Comparison of ENCODE assay signal across 17 cellular contexts in genomic region chr17:76519667-76520066, GRCh38. TPM values are rescaled to one million over a fixed set of nuclear protein-coding genes. Genes with fewer than 3 reads are reported as not detected.
A peak's percentile ranks its signal among the peaks of the same experiment; 100 is the strongest.
DNase-seq lines count a peak whose midpoint lies in the region; ATAC-seq, FAIRE-seq and TF ChIP-seq lines count a peak whose summit lies in the region.
"Had no signal": no experiment of that assay in that cellular context is flagged by ENCODE, and none has a peak within 500 bp of the region (broad histone marks: within the 10 kb centered on the region; RNA-seq: fewer than 3 reads in every experiment).

No MANE protein-coding gene starts in this region.

- TF ChIP-seq EP300 in ovary (IDR thresholded peaks at IDR 0.05) = no peak

- intact Hi-C loops in activated CD4-positive, alpha-beta T cell treated with anti-CD3 and anti-CD28 coated beads for 36 hours (cut with DNase I, micrococcal nuclease) = loop anchor here (5.0 to 10.0 kb wide), 4 partner anchors 65 to 195 kb away; partner anchors contain the start of genes MXRA7 (in 1 of the 2) and ST6GALNAC2 (in 1 of the 2)
- intact Hi-C loops in ovary (cut with DNase I) = loop anchor here (5.0 to 10.0 kb wide), 4 partner anchors 105 to 198 kb away; no protein-coding TSS in a partner anchor

- H3K4me1 ChIP-seq in CD8-positive, alpha-beta memory T cell (ENCODE audit: insufficient read depth, low read length) = peaks cover 40% of the 10 kb centered on the region
- H3K4me1 ChIP-seq in astrocyte (ENCODE audit: insufficient read depth, low read length) (peaks cover 14% of the 10 kb centered on the region), ovary (ENCODE audit: insufficient read depth) (peaks cover 4% of the 10 kb centered on the region)

- CTCF ChIA-PET in activated CD4-positive, alpha-beta T cell treated with anti-CD3 and anti-CD28 coated beads, Interleukin-2, amount 10 ng/mL, durations not matched to agents 7 days and 5 days (lab: Charles Lee) = interaction anchor here (0.7 to 5.3 kb wide), 2 partner anchors 105 to 162 kb away, joined by 3 to 25 read pairs; no protein-coding TSS in a partner anchor
- CTCF ChIA-PET in activated CD4-positive, alpha-beta T cell treated with anti-CD3 and anti-CD28 coated beads for 36 hours (lab: Charles Lee) = interaction anchor here (0.6 to 1.9 kb wide), 4 partner anchors 9 to 104 kb away, joined by 3 to 12 read pairs (median 4); no protein-coding TSS in a partner anchor
- CTCF ChIA-PET in CD8-positive, alpha-beta memory T cell (lab: Charles Lee) = interaction anchor here (1.4 to 7.1 kb wide), 5 partner anchors 13 to 104 kb away, joined by 3 to 97 read pairs (median 43); partner anchors contain the start of gene ST6GALNAC2

- no peak overlapping the region for H3K4me3 Mint-ChIP-seq in activated CD4-positive, alpha-beta T cell treated with anti-CD3 and anti-CD28 coated beads, Interleukin-2, amount 10 ng/mL, durations not matched to agents 7 days and 5 days
- no peak overlapping the region for H3K4me3 Mint-ChIP-seq in activated CD4-positive, alpha-beta T cell treated with anti-CD3 and anti-CD28 coated beads for 36 hours
- H3K4me3 Mint-ChIP-seq in CD8-positive, alpha-beta memory T cell = peak overlapping the region in 1 of 7 donors; percentile 57
- H3K4me3 Mint-ChIP-seq in astrocyte (ENCODE audit: unreplicated experiment) (peak overlapping the region; percentile 27), nephron progenitor cell (no peak overlapping the region)

- no peaks in the 10 kb centered on the region for H4K20me1 ChIP-seq in astrocyte (ENCODE audit: insufficient read depth, low read length)

- H3K27ac ChIP-seq in CD8-positive, alpha-beta memory T cell (ENCODE audit: low read depth, low read length) = no peak overlapping the region
- H3K27ac ChIP-seq in astrocyte (ENCODE audit: low read depth, low read length) (no peak overlapping the region), ovary (no peak overlapping the region)

- H2AFZ ChIP-seq in astrocyte (ENCODE audit: low read depth, low read length) = no peak overlapping the region

- H3K36me3 Mint-ChIP-seq in activated CD4-positive, alpha-beta T cell treated with anti-CD3 and anti-CD28 coated beads, Interleukin-2, amount 10 ng/mL, durations not matched to agents 7 days and 5 days (ENCODE audit: low read depth) = no peaks in the 10 kb centered on the region
- H3K36me3 Mint-ChIP-seq in activated CD4-positive, alpha-beta T cell treated with anti-CD3 and anti-CD28 coated beads for 36 hours (ENCODE audit: low read depth) = no peaks in the 10 kb centered on the region
- no peaks in the 10 kb centered on the region for H3K36me3 Mint-ChIP-seq in CD8-positive, alpha-beta memory T cell
- no peaks in the 10 kb centered on the region for H3K36me3 Mint-ChIP-seq in astrocyte (ENCODE audit: low read depth, unreplicated experiment)
- no peaks in the 10 kb centered on the region for H3K36me3 Mint-ChIP-seq in nephron progenitor cell (ENCODE audit: low read depth)

- TF ChIP-seq POLR2A in ovary (IDR thresholded peaks at IDR 0.05) = no peak

- H3K9me3 Mint-ChIP-seq in activated CD4-positive, alpha-beta T cell treated with anti-CD3 and anti-CD28 coated beads, Interleukin-2, amount 10 ng/mL, durations not matched to agents 7 days and 5 days = no peaks in the 10 kb centered on the region
- H3K9me3 Mint-ChIP-seq in activated CD4-positive, alpha-beta T cell treated with anti-CD3 and anti-CD28 coated beads for 36 hours (ENCODE audit: low read depth) = no peaks in the 10 kb centered on the region
- H3K9me3 Mint-ChIP-seq in CD8-positive, alpha-beta memory T cell = no peaks in the 10 kb centered on the region
- H3K9me3 Mint-ChIP-seq in astrocyte (ENCODE audit: unreplicated experiment) (no peaks in the 10 kb centered on the region), nephron progenitor cell (no peaks in the 10 kb centered on the region)
- H3K9me3 Mint-ChIP-seq: IgD-negative memory B cell had no signal

- POLR2A ChIA-PET in activated CD4-positive, alpha-beta T cell treated with anti-CD3 and anti-CD28 coated beads, Interleukin-2, amount 10 ng/mL, durations not matched to agents 7 days and 5 days (lab: Charles Lee) = no interaction called here
- POLR2A ChIA-PET in activated CD4-positive, alpha-beta T cell treated with anti-CD3 and anti-CD28 coated beads for 36 hours (lab: Charles Lee) = no interaction called here
- POLR2A ChIA-PET in CD8-positive, alpha-beta memory T cell (lab: Charles Lee) = interaction anchor here (0.6 kb wide), 1 partner anchor 104 kb away, joined by 5 read pairs; no protein-coding TSS in a partner anchor

- no peaks in the 10 kb centered on the region for H3K36me3 ChIP-seq in CD8-positive, alpha-beta memory T cell (ENCODE audit: insufficient read depth, low read length)
- no peaks in the 10 kb centered on the region for H3K36me3 ChIP-seq in astrocyte (ENCODE audit: insufficient read depth, low read length)
- no peaks in the 10 kb centered on the region for H3K36me3 ChIP-seq in ovary

- peak overlapping the region; percentile 64 for H3K27ac Mint-ChIP-seq in activated CD4-positive, alpha-beta T cell treated with anti-CD3 and anti-CD28 coated beads, Interleukin-2, amount 10 ng/mL, durations not matched to agents 7 days and 5 days
- no peak overlapping the region for H3K27ac Mint-ChIP-seq in activated CD4-positive, alpha-beta T cell treated with anti-CD3 and anti-CD28 coated beads for 36 hours
- H3K27ac Mint-ChIP-seq in CD8-positive, alpha-beta memory T cell = peak overlapping the region in 5 of 8 donors; percentile 23 to 92 (median 45)
- no peak overlapping the region for H3K27ac Mint-ChIP-seq in astrocyte (ENCODE audit: unreplicated experiment)
- H3K27ac Mint-ChIP-seq in nephron progenitor cell = peak overlapping the region; percentile 74

- H3K79me2 ChIP-seq in astrocyte (ENCODE audit: insufficient read depth, low read length) = no peaks in the 10 kb centered on the region

- H3K4me1 Mint-ChIP-seq in activated CD4-positive, alpha-beta T cell treated with anti-CD3 and anti-CD28 coated beads, Interleukin-2, amount 10 ng/mL, durations not matched to agents 7 days and 5 days = peaks cover 51% of the 10 kb centered on the region
- peaks cover 33% of the 10 kb centered on the region for H3K4me1 Mint-ChIP-seq in activated CD4-positive, alpha-beta T cell treated with anti-CD3 and anti-CD28 coated beads for 36 hours
- peaks cover 36 to 59% (median 45%) of the 10 kb centered on the region in 3 donors for H3K4me1 Mint-ChIP-seq in CD8-positive, alpha-beta memory T cell
- H3K4me1 Mint-ChIP-seq in astrocyte (ENCODE audit: low read depth, unreplicated experiment) = peaks cover 8% of the 10 kb centered on the region
- H3K4me1 Mint-ChIP-seq in nephron progenitor cell = peaks cover 61% of the 10 kb centered on the region

- no peak overlapping the region for H3K4me3 ChIP-seq in CD8-positive, alpha-beta memory T cell (ENCODE audit: low read length)
- no peak overlapping the region for H3K4me3 ChIP-seq in astrocyte (ENCODE audit: insufficient read depth, low read depth, low read length)
- H3K4me3 ChIP-seq in ovary = no peak overlapping the region

- no peak for ATAC-seq in activated CD4-positive, alpha-beta T cell treated with anti-CD3 and anti-CD28 coated beads for 36 hours

- FAIRE-seq in astrocyte (lab: Jason Lieb, UNC) = no peak

- 68 to 76% (median 71%) methylated on average over 10 of the region's 10 CpGs for WGBS in ovary, 3 donors

- no peaks in the 10 kb centered on the region for H3K27me3 Mint-ChIP-seq in activated CD4-positive, alpha-beta T cell treated with anti-CD3 and anti-CD28 coated beads, Interleukin-2, amount 10 ng/mL, durations not matched to agents 7 days and 5 days
- no peaks in the 10 kb centered on the region for H3K27me3 Mint-ChIP-seq in activated CD4-positive, alpha-beta T cell treated with anti-CD3 and anti-CD28 coated beads for 36 hours
- peaks cover 0 to 8% of the 10 kb centered on the region in 2 donors for H3K27me3 Mint-ChIP-seq in CD8-positive, alpha-beta memory T cell
- H3K27me3 Mint-ChIP-seq in astrocyte (ENCODE audit: low read depth, unreplicated experiment) = peaks cover 26% of the 10 kb centered on the region
- peaks cover 22% of the 10 kb centered on the region for H3K27me3 Mint-ChIP-seq in nephron progenitor cell (ENCODE audit: low read depth, poor library complexity)

- H3K9ac ChIP-seq in astrocyte (ENCODE audit: low read length) = no peak overlapping the region

- H3K27me3 ChIP-seq in CD8-positive, alpha-beta memory T cell (ENCODE audit: insufficient read depth, low read length, poor library complexity, severe bottlenecking) = no peaks in the 10 kb centered on the region
- no peaks in the 10 kb centered on the region for H3K27me3 ChIP-seq in astrocyte (ENCODE audit: insufficient read depth, low read length)
- H3K27me3 ChIP-seq in ovary = no peaks in the 10 kb centered on the region

- no peak overlapping the region for H3K4me2 ChIP-seq in astrocyte (ENCODE audit: low read length)

- no peaks in the 10 kb centered on the region for H3K9me3 ChIP-seq in CD8-positive, alpha-beta memory T cell (ENCODE audit: low read length)
- H3K9me3 ChIP-seq in astrocyte (ENCODE audit: insufficient read depth, low read depth, low read length) (no peaks in the 10 kb centered on the region), ovary (no peaks in the 10 kb centered on the region)

- DNase-seq in activated CD4-positive, alpha-beta T cell treated with anti-CD3 and anti-CD28 coated beads, Interleukin-2, amount 10 ng/mL, durations not matched to agents 7 days and 5 days = no peak
- no peak for DNase-seq in activated CD4-positive, alpha-beta T cell treated with anti-CD3 and anti-CD28 coated beads for 36 hours
- DNase-seq in CD8-positive, alpha-beta memory T cell = no peak
- DNase-seq in astrocyte (ENCODE audit: low read depth) = no peak
- no peak for DNase-seq in nephron progenitor cell
- no peak for DNase-seq in Ammon's horn (ENCODE audit: low spot score)
- DNase-seq in ovary = no peak
- DNase-seq in DMS79 (lab: John Stamatoyannopoulos, UW) = no peak
- DNase-seq: NCI-H187, NCI-H345, NCI-H526, RPMI8226, SIG-M5 had no signal

- no peak for TF ChIP-seq CTCF in astrocyte (IDR thresholded peaks at IDR 0.05; ENCODE audit: insufficient read depth, low read depth, low read length)
- TF ChIP-seq CTCF in nephron progenitor cell (IDR thresholded peaks at IDR 0.05) = no peak
- TF ChIP-seq CTCF in ovary (IDR thresholded peaks at IDR 0.05) = no peak

RNA-seq across cellular contexts. Expression of gene CYGB, which starts 17.8 kb away (rescaled TPM):
- total RNA-seq in activated CD4-positive, alpha-beta T cell treated with anti-CD3 and anti-CD28 coated beads, Interleukin-2, amount 10 ng/mL, durations not matched to agents 7 days and 5 days = not detected
- total RNA-seq in activated CD4-positive, alpha-beta T cell treated with anti-CD3 and anti-CD28 coated beads for 36 hours = not detected
- total RNA-seq in CD8-positive, alpha-beta memory T cell = not detected
- polyA plus RNA-seq in CD8-positive, alpha-beta memory T cell = 0.23 TPM
- total RNA-seq in astrocyte (20.5 and 29.2 TPM in 2 replicates), ovary (10 to 100 TPM in 2 of 7 donors, 1 to 10 TPM in 5; 3.9 to 35.7 (median 8.0) TPM)
- 10 to 100 TPM; 14.6 to 18.2 TPM for polyA plus RNA-seq in ovary

RNA-seq across cellular contexts. Expression of gene RHBDF2, which starts 18.4 kb away (rescaled TPM):
- total RNA-seq in activated CD4-positive, alpha-beta T cell treated with anti-CD3 and anti-CD28 coated beads, Interleukin-2, amount 10 ng/mL, durations not matched to agents 7 days and 5 days = 10 to 100 TPM; 37.1 to 41.6 TPM
- total RNA-seq in activated CD4-positive, alpha-beta T cell treated with anti-CD3 and anti-CD28 coated beads for 36 hours = 10 to 100 TPM; 23.9 to 28.4 TPM
- 10 to 100 TPM; 38.2 to 42.5 TPM for total RNA-seq in CD8-positive, alpha-beta memory T cell
- polyA plus RNA-seq in CD8-positive, alpha-beta memory T cell = 38.4 TPM
- total RNA-seq in astrocyte (27.0 and 30.7 TPM in 2 replicates), ovary (10 to 100 TPM; 11.7 to 39.9 (median 26.1) TPM)
- 1 to 10 TPM; 3.3 to 8.8 TPM for polyA plus RNA-seq in ovary

RNA-seq across cellular contexts. Expression of gene PRCD, which starts 20.2 kb away (rescaled TPM):
- total RNA-seq in activated CD4-positive, alpha-beta T cell treated with anti-CD3 and anti-CD28 coated beads, Interleukin-2, amount 10 ng/mL, durations not matched to agents 7 days and 5 days = not detected
- not detected for total RNA-seq in activated CD4-positive, alpha-beta T cell treated with anti-CD3 and anti-CD28 coated beads for 36 hours
- under 1 TPM; 0.38 to 0.53 TPM for total RNA-seq in CD8-positive, alpha-beta memory T cell
- 1.2 TPM for polyA plus RNA-seq in CD8-positive, alpha-beta memory T cell
- total RNA-seq in astrocyte = 1.5 and 2.2 TPM in 2 replicates
- 10 to 100 TPM in 1 of 7 donors, 1 to 10 TPM in 6; 2.3 to 12.2 (median 2.8) TPM for total RNA-seq in ovary
- polyA plus RNA-seq in ovary = 1 to 10 TPM; 1.5 to 7.0 TPM
- total RNA-seq: A673, HT1080 had no signal

RNA-seq across cellular contexts. Expression of gene AANAT, which starts 52.3 kb away (rescaled TPM):
- total RNA-seq in activated CD4-positive, alpha-beta T cell treated with anti-CD3 and anti-CD28 coated beads, Interleukin-2, amount 10 ng/mL, durations not matched to agents 7 days and 5 days = not detected
- under 1 TPM in 1 of 2 experiments, not detected in 1; 0.16 TPM for total RNA-seq in activated CD4-positive, alpha-beta T cell treated with anti-CD3 and anti-CD28 coated beads for 36 hours
- total RNA-seq in CD8-positive, alpha-beta memory T cell = not detected
- polyA plus RNA-seq in CD8-positive, alpha-beta memory T cell = not detected
- total RNA-seq in astrocyte = 0.19 TPM in 1 of 2 replicates, not detected in the other
- total RNA-seq in ovary = not detected
- not detected for polyA plus RNA-seq in ovary
- total RNA-seq: A673, LHCN-M2 had no signal

Comparison
In these comparisons a context has a peak if more than half of its experiments do, and no peak if none do; other contexts are left out.
1. H3K27ac Mint-ChIP-seq: peak in activated CD4-positive, alpha-beta T cell treated with anti-CD3 and anti-CD28 coated beads, Interleukin-2, amount 10 ng/mL, durations not matched to agents 7 days and 5 days (single experiment), CD8-positive, alpha-beta memory T cell (5 of 8) and nephron progenitor cell (single experiment); none in activated CD4-positive, alpha-beta T cell treated with anti-CD3 and anti-CD28 coated beads for 36 hours (single experiment) and astrocyte (single experiment).
2. RNA of gene CYGB, which starts 17.8 kb away (total RNA-seq): 20.5 to 29.2 TPM in astrocyte and 3.9 to 35.7 TPM in ovary; not detected in activated CD4-positive, alpha-beta T cell treated with anti-CD3 and anti-CD28 coated beads, Interleukin-2, amount 10 ng/mL, durations not matched to agents 7 days and 5 days, not detected in CD8-positive, alpha-beta memory T cell and not detected in activated CD4-positive, alpha-beta T cell treated with anti-CD3 and anti-CD28 coated beads for 36 hours; every median in the first group is over 4 times any median in the second.